ENCODE assay signal across 33 cellular contexts in the genomic region with DNA sequence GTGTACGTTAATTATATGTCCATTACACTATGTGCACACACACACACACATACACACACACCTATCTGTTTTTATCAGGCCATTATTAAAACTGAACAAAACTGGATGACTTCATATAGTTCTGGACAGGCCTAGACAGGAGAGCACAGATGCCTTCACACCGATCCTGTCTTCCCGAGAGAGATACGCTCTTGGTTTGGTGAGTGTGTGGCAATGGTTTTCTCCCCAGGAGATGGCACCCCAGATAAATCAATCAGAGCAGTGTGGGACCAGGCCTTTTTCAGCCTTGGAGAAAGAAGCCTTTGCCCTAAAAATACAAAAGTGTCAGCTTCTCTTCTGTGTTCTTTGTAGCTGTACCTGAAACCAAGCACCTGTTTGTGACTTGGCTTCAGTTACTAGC.
"Had no signal": no experiment of that assay in that cellular context is flagged by ENCODE, and none has a peak within 500 bp of the region (broad histone marks: within the 10 kb centered on the region; RNA-seq: fewer than 3 reads in every experiment).

No MANE protein-coding gene starts in this region.

- H3K27me3 Mint-ChIP-seq: activated CD4-positive, alpha-beta memory T cell treated with anti-CD3 and anti-CD28 coated beads for 36 hours; activated naive CD8-positive, alpha-beta T cell treated with anti-CD3 and anti-CD28 coated beads for 36 hours; natural killer cell treated with Interleukin-12 subunit alpha and Interleukin-12 subunit beta and Interleukin-15 and Interleukin-18, amount 100 ng/mL, for 72 hours; type B pancreatic cell had no signal

- H3K4me3 Mint-ChIP-seq: activated CD4-positive, alpha-beta memory T cell treated with anti-CD3 and anti-CD28 coated beads for 36 hours; activated naive CD8-positive, alpha-beta T cell treated with anti-CD3 and anti-CD28 coated beads for 36 hours; endodermal cell; natural killer cell treated with Interleukin-12 subunit alpha and Interleukin-12 subunit beta and Interleukin-15 and Interleukin-18, amount 100 ng/mL, for 72 hours; T-helper 1 cell treated with Interleukin-12 subunit alpha and Interleukin-12 subunit beta and Interleukin-4 antibody, amounts not matched to agents 30 μg/mL and 1 μg/mL, for 36 hours; type B pancreatic cell had no signal

- H3K4me1 Mint-ChIP-seq: activated naive CD8-positive, alpha-beta T cell treated with anti-CD3 and anti-CD28 coated beads for 36 hours; endodermal cell had no signal

- ATAC-seq: body of pancreas; left colon; mucosa of descending colon; natural killer cell treated with Interleukin-12 subunit alpha and Interleukin-12 subunit beta and Interleukin-15 and Interleukin-18, amount 100 ng/mL, for 72 hours; sciatic nerve; stimulated activated naive CD8-positive, alpha-beta T cell treated with anti-CD3 and anti-CD28 coated beads, Interleukin-15, Interleukin-2, amounts not matched to agents 100 U/mL and 50 U/mL, for 24 hours had no signal

- H3K27me3 ChIP-seq: adrenal gland, body of pancreas, esophagus muscularis mucosa, hepatocyte, vagina had no signal

- H3K9me3 ChIP-seq: adrenal gland, body of pancreas, mucosa of descending colon, SK-N-SH, vagina had no signal

- H2AFZ ChIP-seq: hepatocyte had no signal

- H3K36me3 ChIP-seq: adrenal gland, vagina had no signal

- H3K79me2 ChIP-seq: hepatocyte had no signal

- H3K4me2 ChIP-seq: hepatocyte, SK-N-SH had no signal

- H3K9ac ChIP-seq: SK-N-SH had no signal

- H3K4me3 ChIP-seq: adrenal gland, body of pancreas, esophagus muscularis mucosa, hepatocyte, mucosa of descending colon, skin epidermis, vagina had no signal

- H3K27ac ChIP-seq: adrenal gland, body of pancreas, esophagus muscularis mucosa, hepatocyte, skin epidermis, vagina, VCaP had no signal

- DNase-seq: activated CD4-positive, alpha-beta memory T cell treated with anti-CD3 and anti-CD28 coated beads for 36 hours; activated CD4-positive, alpha-beta T cell treated with anti-CD3 and anti-CD28 coated beads for 4 hours; activated naive CD4-positive, alpha-beta T cell; activated naive CD8-positive, alpha-beta T cell treated with anti-CD3 and anti-CD28 coated beads for 36 hours; activated T-cell treated with anti-CD3 and anti-CD28 coated beads, Interleukin-2, amount 50 U/mL, for 48 hours; aorta; body of pancreas; cortex of kidney; endodermal cell; foreskin melanocyte; glutamatergic neuron; kidney; left colon; mesenchymal stem cell; mucosa of descending colon; SK-N-SH; stimulated activated CD4-positive, alpha-beta T cell treated with anti-CD3 and anti-CD28 coated beads, Interleukin-12 subunit alpha, Interleukin-12 subunit beta, amount 100 ng/mL, for 4 hours; stimulated activated CD4-positive, alpha-beta T cell treated with anti-CD3 and anti-CD28 coated beads, Interleukin-4, amount 100 ng/mL, for 1 hour; stimulated activated naive CD8-positive, alpha-beta T cell treated with anti-CD3 and anti-CD28 coated beads, Interleukin-15, Interleukin-2, amounts not matched to agents 100 U/mL and 50 U/mL, for 24 hours; SW 1271; T-helper 9 cell had no signal

- H3K27ac Mint-ChIP-seq: activated CD4-positive, alpha-beta memory T cell treated with anti-CD3 and anti-CD28 coated beads for 36 hours; activated naive CD8-positive, alpha-beta T cell treated with anti-CD3 and anti-CD28 coated beads for 36 hours; activated T-helper 2 cell treated with anti-CD3 and anti-CD28 coated beads, Interferon-gamma antibody, Interleukin-2, Interleukin-4, amounts not matched to agents 10 μg/mL and 5 μg/mL and 100 μg/mL, durations not matched to agents 14 hours and 24 hours and 36 hours; endodermal cell; natural killer cell treated with Interleukin-12 subunit alpha and Interleukin-12 subunit beta and Interleukin-15 and Interleukin-18, amount 100 ng/mL, for 72 hours; T-helper 1 cell treated with Interleukin-12 subunit alpha and Interleukin-12 subunit beta and Interleukin-4 antibody, amounts not matched to agents 30 μg/mL and 1 μg/mL, for 36 hours; type B pancreatic cell had no signal

- H3K4me1 ChIP-seq: adrenal gland, body of pancreas, esophagus muscularis mucosa, vagina had no signal

- FAIRE-seq: kidney, TTC549 had no signal
